Comparison of ENCODE assay signal across 8 cellular contexts in genomic region chr4:140426610-140427103, GRCh38. TPM values are rescaled to one million over a fixed set of nuclear protein-coding genes. Genes with fewer than 3 reads are reported as not detected.
DNase-seq lines count a peak whose midpoint lies in the region; ATAC-seq and TF ChIP-seq lines count a peak whose summit lies in the region.

No MANE protein-coding gene starts in this region.

- H3K9me3 Mint-ChIP-seq in natural killer cell treated with Interleukin-12 subunit alpha and Interleukin-12 subunit beta and Interleukin-15 and Interleukin-18, amount 100 ng/mL, for 72 hours, result no peaks in the 10 kb centered on the region
- no peaks in the 10 kb centered on the region for H3K9me3 Mint-ChIP-seq in natural killer cell
- no peaks in the 10 kb centered on the region for H3K9me3 Mint-ChIP-seq in endodermal cell
- no peaks in the 10 kb centered on the region for H3K9me3 Mint-ChIP-seq in neural crest cell

- TF ChIP-seq CTCF in natural killer cell (IDR thresholded peaks at IDR 0.05) (no peak), OCI-LY1 (IDR thresholded peaks at IDR 0.05; ENCODE audit: low read length) (no peak), endodermal cell (conservative IDR thresholded peaks at IDR 0.05) (peak; percentile 45), neural crest cell (conservative IDR thresholded peaks at IDR 0.05) (peak; percentile 37), RWPE1 (conservative IDR thresholded peaks at IDR 0.05; ENCODE audit: low read depth) (no peak)

- H3K9me2 ChIP-seq in OCI-LY1 (ENCODE audit: low read depth, low read length), result no peaks in the 10 kb centered on the region

- H3K79me2 ChIP-seq in OCI-LY1 (ENCODE audit: insufficient read depth, low read length), result no peaks in the 10 kb centered on the region

- intact Hi-C loops in natural killer cell (cut with micrococcal nuclease), result no loop called here

- peaks cover 35 to 58% of the 10 kb centered on the region in 2 donors for H3K27me3 Mint-ChIP-seq in natural killer cell treated with Interleukin-12 subunit alpha and Interleukin-12 subunit beta and Interleukin-15 and Interleukin-18, amount 100 ng/mL, for 72 hours
- H3K27me3 Mint-ChIP-seq in natural killer cell (ENCODE audit: low read depth in 2 of 2) (peaks cover 37 to 69% of the 10 kb centered on the region in 2 donors), endodermal cell (ENCODE audit: insufficient read depth) (peaks cover 36% of the 10 kb centered on the region), neural crest cell (ENCODE audit: low read depth) (no peaks in the 10 kb centered on the region)

- peak overlapping the region; percentile 49 for H3K4me3 Mint-ChIP-seq in natural killer cell treated with Interleukin-12 subunit alpha and Interleukin-12 subunit beta and Interleukin-15 and Interleukin-18, amount 100 ng/mL, for 72 hours
- H3K4me3 Mint-ChIP-seq in natural killer cell (no peak overlapping the region), endodermal cell (peak overlapping the region; percentile 71), neural crest cell (peak overlapping the region; percentile 94)

- no peaks in the 10 kb centered on the region for H3K9me3 ChIP-seq in OCI-LY1 (ENCODE audit: low read length)
- H3K9me3 ChIP-seq in endodermal cell (ENCODE audit: control insufficient read depth, low read length), result no peaks in the 10 kb centered on the region

- H3K4me1 ChIP-seq in OCI-LY1 (ENCODE audit: insufficient read depth, low read length, severe bottlenecking), result peaks cover 14% of the 10 kb centered on the region
- H3K4me1 ChIP-seq in endodermal cell (ENCODE audit: control insufficient read depth, insufficient read depth, low read length), result no peaks in the 10 kb centered on the region

- H4K20me1 ChIP-seq in OCI-LY1 (ENCODE audit: insufficient read depth, low read length), result no peaks in the 10 kb centered on the region

- H3K36me3 Mint-ChIP-seq in natural killer cell treated with Interleukin-12 subunit alpha and Interleukin-12 subunit beta and Interleukin-15 and Interleukin-18, amount 100 ng/mL, for 72 hours, result no peaks in the 10 kb centered on the region
- no peaks in the 10 kb centered on the region for H3K36me3 Mint-ChIP-seq in natural killer cell
- H3K36me3 Mint-ChIP-seq in endodermal cell (ENCODE audit: low read depth), result no peaks in the 10 kb centered on the region
- H3K36me3 Mint-ChIP-seq in neural crest cell (ENCODE audit: low read depth), result no peaks in the 10 kb centered on the region

- DNase-seq in natural killer cell treated with Interleukin-12 subunit alpha and Interleukin-12 subunit beta and Interleukin-15 and Interleukin-18, amount 100 ng/mL, for 72 hours (ENCODE audit: low spot score), result no peak
- DNase-seq in natural killer cell (no peak), endodermal cell (no peak), neural crest cell (ENCODE audit: low read depth, low spot score) (peak; percentile 35), mesenteric fat pad (ENCODE audit: low spot score) (no peak), RWPE1 (ENCODE audit: low spot score) (no peak)

- peaks cover 5 to 6% of the 10 kb centered on the region in 2 donors for H3K4me1 Mint-ChIP-seq in natural killer cell treated with Interleukin-12 subunit alpha and Interleukin-12 subunit beta and Interleukin-15 and Interleukin-18, amount 100 ng/mL, for 72 hours (ENCODE audit: low read depth in 2 of 2)
- H3K4me1 Mint-ChIP-seq in natural killer cell, result peaks cover 5 to 6% of the 10 kb centered on the region in 2 donors
- peaks cover 10% of the 10 kb centered on the region for H3K4me1 Mint-ChIP-seq in endodermal cell
- peaks cover 15% of the 10 kb centered on the region for H3K4me1 Mint-ChIP-seq in neural crest cell

- H3K27me3 ChIP-seq in OCI-LY1 (ENCODE audit: insufficient read depth, low read length), result no peaks in the 10 kb centered on the region
- H3K27me3 ChIP-seq in endodermal cell (ENCODE audit: control insufficient read depth, insufficient read depth, low read length, poor library complexity, severe bottlenecking), result peaks cover 15% of the 10 kb centered on the region

- peak in 1 of 2 donors; percentile 51 for ATAC-seq in natural killer cell treated with Interleukin-12 subunit alpha and Interleukin-12 subunit beta and Interleukin-15 and Interleukin-18, amount 100 ng/mL, for 72 hours
- ATAC-seq in natural killer cell (no peak), HG03159 (IDR thresholded peaks at IDR 0.05; ENCODE audit: unreplicated experiment) (peak; percentile 20)

- CTCF ChIA-PET in RWPE1 (lab: Yijun Ruan, JAX), result interaction anchor here (0.6 to 1.2 kb wide), 2 partner anchors 14 to 169 kb away, joined by 3 read pairs; no protein-coding TSS in a partner anchor

- H3K9ac ChIP-seq in OCI-LY1 (ENCODE audit: low read length), result peak overlapping the region; percentile 65; the same call in 1 of the 2 replicates
- peak overlapping the region; percentile 29 for H3K9ac ChIP-seq in endodermal cell (ENCODE audit: extremely low read depth, low read length, poor library complexity, severe bottlenecking)

- 7 to 11% methylated on average over 21 to 23 of the region's 23 CpGs for WGBS in endodermal cell (ENCODE audit: insufficient coverage in 1 of 2, insufficient read length in 1 of 2), 2 experiments

- H3K27ac Mint-ChIP-seq in natural killer cell treated with Interleukin-12 subunit alpha and Interleukin-12 subunit beta and Interleukin-15 and Interleukin-18, amount 100 ng/mL, for 72 hours, result no peak overlapping the region
- H3K27ac Mint-ChIP-seq in natural killer cell (no peak overlapping the region), endodermal cell (peak overlapping the region; percentile 47), neural crest cell (ENCODE audit: unreplicated experiment) (peak overlapping the region; percentile 88)

- no peaks in the 10 kb centered on the region for H3F3A ChIP-seq in OCI-LY1 (ENCODE audit: insufficient read depth, low read length)

- no peak overlapping the region for H3K27ac ChIP-seq in OCI-LY1 (ENCODE audit: low read depth, low read length, poor library complexity, severe bottlenecking)
- peak overlapping the region; percentile 52 for H3K27ac ChIP-seq in endodermal cell (ENCODE audit: low read depth, low read length)
- H3K27ac ChIP-seq in RWPE1, result no peak overlapping the region; the same call in 1 of the 2 replicates

- POLR2A ChIA-PET in RWPE1 (lab: Yijun Ruan, JAX; ENCODE audit: low non-redundant PET), result no interaction called here

- peak overlapping the region; percentile 68 for H3K4me3 ChIP-seq in OCI-LY1 (ENCODE audit: low read depth, low read length, poor library complexity, severe bottlenecking)
- peak overlapping the region; percentile 90 for H3K4me3 ChIP-seq in endodermal cell (ENCODE audit: low read length)

- H3K4me2 ChIP-seq in OCI-LY1 (ENCODE audit: low read length), result peak overlapping the region; percentile 92

- H3K36me3 ChIP-seq in OCI-LY1 (ENCODE audit: insufficient read depth, low read length) (no peaks in the 10 kb centered on the region), endodermal cell (ENCODE audit: control insufficient read depth, insufficient read depth, low read length) (no peaks in the 10 kb centered on the region)

- no peak overlapping the region for H2AFZ ChIP-seq in OCI-LY1 (ENCODE audit: low read length)

RNA-seq across cellular contexts. Expression of gene CLGN, which starts 0.8 kb away (rescaled TPM):
- under 1 TPM in 1 of 2 donors, not detected in 1; 0.26 TPM for total RNA-seq in natural killer cell treated with Interleukin-12 subunit alpha and Interleukin-12 subunit beta and Interleukin-15 and Interleukin-18, amount 100 ng/mL, for 72 hours
- total RNA-seq in natural killer cell (not detected), endodermal cell (1 to 10 TPM; 3.8 to 4.6 TPM), neural crest cell (16.1 and 19.0 TPM in 2 replicates), mesenteric fat pad (not detected)
- 19.0 TPM for polyA plus RNA-seq in endodermal cell (2013, experiment 1 of 2)
- polyA plus RNA-seq in endodermal cell (2013, experiment 2 of 2), result 16.8 TPM

RNA-seq across cellular contexts. Expression of gene SCOC, which starts 53.2 kb away (rescaled TPM):
- 10 to 100 TPM; 22.0 to 29.5 TPM for total RNA-seq in natural killer cell treated with Interleukin-12 subunit alpha and Interleukin-12 subunit beta and Interleukin-15 and Interleukin-18, amount 100 ng/mL, for 72 hours
- total RNA-seq in natural killer cell (10 to 100 TPM in 1 of 3 donors, 1 to 10 TPM in 2; 8.6 to 10.3 (median 9.4) TPM), endodermal cell (10 to 100 TPM; 60.8 to 79.9 TPM), neural crest cell (36.9 and 40.7 TPM in 2 replicates), mesenteric fat pad (38.1 TPM)
- 98.4 TPM for polyA plus RNA-seq in endodermal cell (2013, experiment 1 of 2)
- polyA plus RNA-seq in endodermal cell (2013, experiment 2 of 2), result 103 TPM

Comparison
In these comparisons a context has a peak if more than half of its experiments do, and no peak if none do; other contexts are left out.
1. H3K27ac Mint-ChIP-seq: peak in endodermal cell (single experiment) and neural crest cell (single experiment); none in natural killer cell treated with Interleukin-12 subunit alpha and Interleukin-12 subunit beta and Interleukin-15 and Interleukin-18, amount 100 ng/mL, for 72 hours (0 of 2) and natural killer cell (0 of 2).
2. CTCF ChIP-seq: peak in endodermal cell (single experiment) and neural crest cell (single experiment); none in natural killer cell (single experiment), OCI-LY1 (single experiment) and RWPE1 (single experiment).